Comparison of ENCODE assay signal across 39 cellular contexts in the genomic region with DNA sequence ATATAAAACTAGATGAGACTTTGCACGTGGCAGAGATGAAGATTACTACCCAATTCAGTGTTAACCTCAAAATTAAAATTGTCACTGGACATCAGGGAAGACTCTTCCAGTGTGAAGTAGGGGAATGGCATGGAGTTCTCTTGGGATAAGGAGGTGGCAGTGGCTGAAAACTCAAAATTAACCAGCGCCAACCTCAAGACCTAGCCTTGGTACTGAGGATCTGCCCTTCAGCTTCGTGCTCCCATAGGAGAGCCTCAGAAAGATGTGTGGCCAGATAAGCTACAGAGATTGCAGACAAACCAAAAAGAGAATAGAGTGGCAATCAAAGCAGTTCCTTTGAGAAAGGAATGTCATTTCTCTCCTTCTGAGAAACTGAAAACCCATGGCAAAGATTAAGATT.
"Had no signal": no experiment of that assay in that cellular context is flagged by ENCODE, and none has a peak within 500 bp of the region (broad histone marks: within the 10 kb centered on the region; RNA-seq: fewer than 3 reads in every experiment).

No MANE protein-coding gene starts in this region.

- H3K36me3 Mint-ChIP-seq: activated naive CD4-positive, alpha-beta T cell treated with anti-CD3 and anti-CD28 coated beads, Interleukin-2, amount 10 ng/mL, durations not matched to agents 7 days and 5 days; activated naive CD4-positive, alpha-beta T cell treated with anti-CD3 and anti-CD28 coated beads, Interleukin-2, amount 50 U/mL, for 24 hours; activated naive CD4-positive, alpha-beta T cell treated with anti-CD3 and anti-CD28 coated beads, Interleukin-2, amount 50 U/mL, for 72 hours; activated naive CD8-positive, alpha-beta T cell; activated naive CD8-positive, alpha-beta T cell treated with anti-CD3 and anti-CD28 coated beads for 36 hours; activated naive CD8-positive, alpha-beta T cell treated with anti-CD3 and anti-CD28 coated beads, Interleukin-2, amount 10 ng/mL, durations not matched to agents 7 days and 5 days; brain had no signal

- H3K27ac ChIP-seq: adrenal gland, ascending aorta, body of pancreas, brain microvascular endothelial cell, breast epithelium, cardiac muscle cell had no signal

- H3K4me1 Mint-ChIP-seq: activated naive CD4-positive, alpha-beta T cell treated with anti-CD3 and anti-CD28 coated beads, Interleukin-2, amount 10 ng/mL, durations not matched to agents 7 days and 5 days; activated naive CD4-positive, alpha-beta T cell treated with anti-CD3 and anti-CD28 coated beads, Interleukin-2, amount 50 U/mL, for 24 hours; activated naive CD8-positive, alpha-beta T cell treated with anti-CD3 and anti-CD28 coated beads for 36 hours; activated naive CD8-positive, alpha-beta T cell treated with anti-CD3 and anti-CD28 coated beads, Interleukin-2, amount 10 ng/mL, durations not matched to agents 7 days and 5 days; activated naive CD8-positive, alpha-beta T cell treated with anti-CD3 and anti-CD28 coated beads, Interleukin-2, amount 50 U/mL, for 24 hours; activated T-helper 17 cell treated with anti-CD3 and anti-CD28 coated beads, Interleukin-2, amount 50 U/mL, for 72 hours; brain; central memory CD8-positive, alpha-beta T cell had no signal

- ATAC-seq: activated naive CD4-positive, alpha-beta T cell treated with anti-CD3 and anti-CD28 coated beads, Interleukin-2, amount 50 U/mL, for 72 hours; activated naive CD8-positive, alpha-beta T cell treated with anti-CD3 and anti-CD28 coated beads, Interleukin-2, amount 50 U/mL, for 24 hours; activated T-cell treated with anti-CD3 and anti-CD28 coated beads, Interleukin-2, amount 50 U/mL, for 4 hours; activated T-cell treated with anti-CD3 and anti-CD28 coated beads, Interleukin-2, amount 50 U/mL, for 72 hours; activated T-helper 17 cell treated with anti-CD3 and anti-CD28 coated beads, Interleukin-2, amount 50 U/mL, for 72 hours; body of pancreas had no signal

- H3K27me3 Mint-ChIP-seq: activated naive CD4-positive, alpha-beta T cell treated with anti-CD3 and anti-CD28 coated beads, Interleukin-2, amount 50 U/mL, for 24 hours; activated naive CD8-positive, alpha-beta T cell; activated naive CD8-positive, alpha-beta T cell treated with anti-CD3 and anti-CD28 coated beads for 36 hours; activated naive CD8-positive, alpha-beta T cell treated with anti-CD3 and anti-CD28 coated beads, Interleukin-2, amount 50 U/mL, for 24 hours; central memory CD8-positive, alpha-beta T cell had no signal

- H3K9me3 Mint-ChIP-seq: activated naive CD4-positive, alpha-beta T cell treated with anti-CD3 and anti-CD28 coated beads for 36 hours; activated naive CD4-positive, alpha-beta T cell treated with anti-CD3 and anti-CD28 coated beads, Interleukin-2, amount 10 ng/mL, durations not matched to agents 7 days and 5 days; activated naive CD4-positive, alpha-beta T cell treated with anti-CD3 and anti-CD28 coated beads, Interleukin-2, amount 50 U/mL, for 24 hours; activated naive CD4-positive, alpha-beta T cell treated with anti-CD3 and anti-CD28 coated beads, Interleukin-2, amount 50 U/mL, for 72 hours; activated naive CD8-positive, alpha-beta T cell treated with anti-CD3 and anti-CD28 coated beads for 36 hours; activated naive CD8-positive, alpha-beta T cell treated with anti-CD3 and anti-CD28 coated beads, Interleukin-2, amount 10 ng/mL, durations not matched to agents 7 days and 5 days; activated naive CD8-positive, alpha-beta T cell treated with anti-CD3 and anti-CD28 coated beads, Interleukin-2, amount 50 U/mL, for 24 hours; activated T-cell treated with anti-CD3 and anti-CD28 coated beads, Interleukin-2, amount 50 U/mL, for 4 hours; activated T-cell treated with anti-CD3 and anti-CD28 coated beads, Interleukin-2, amount 50 U/mL, for 72 hours; activated T-helper 1 cell treated with anti-CD3 and anti-CD28 coated beads, Interleukin-12 subunit alpha, Interleukin-12 subunit beta, Interleukin-2, Interleukin-4 antibody, amounts not matched to agents 30 ng/mL and 10 ng/mL and 1 ng/mL, durations not matched to agents 14 hours and 24 hours and 36 hours; activated T-helper 17 cell treated with anti-CD3 and anti-CD28 coated beads, Interleukin-2, amount 50 U/mL, for 72 hours; activated T-helper 2 cell treated with anti-CD3 and anti-CD28 coated beads, Interferon-gamma antibody, Interleukin-2, Interleukin-4, amounts not matched to agents 10 μg/mL and 5 μg/mL and 100 μg/mL, durations not matched to agents 14 hours and 24 hours and 36 hours; brain; central memory CD8-positive, alpha-beta T cell had no signal

- H3K4me1 ChIP-seq: adrenal gland, ascending aorta, breast epithelium had no signal

- H3K4me3 Mint-ChIP-seq: activated naive CD4-positive, alpha-beta T cell treated with anti-CD3 and anti-CD28 coated beads for 36 hours; activated naive CD4-positive, alpha-beta T cell treated with anti-CD3 and anti-CD28 coated beads, Interleukin-2, amount 10 ng/mL, durations not matched to agents 7 days and 5 days; activated naive CD4-positive, alpha-beta T cell treated with anti-CD3 and anti-CD28 coated beads, Interleukin-2, amount 50 U/mL, for 24 hours; activated naive CD8-positive, alpha-beta T cell; activated naive CD8-positive, alpha-beta T cell treated with anti-CD3 and anti-CD28 coated beads for 36 hours; activated naive CD8-positive, alpha-beta T cell treated with anti-CD3 and anti-CD28 coated beads, Interleukin-2, amount 10 ng/mL, durations not matched to agents 7 days and 5 days; activated naive CD8-positive, alpha-beta T cell treated with anti-CD3 and anti-CD28 coated beads, Interleukin-2, amount 50 U/mL, for 24 hours; activated T-cell treated with anti-CD3 and anti-CD28 coated beads, Interleukin-2, amount 50 U/mL, for 4 hours; activated T-cell treated with anti-CD3 and anti-CD28 coated beads, Interleukin-2, amount 50 U/mL, for 72 hours; activated T-helper 1 cell treated with anti-CD3 and anti-CD28 coated beads, Interleukin-12 subunit alpha, Interleukin-12 subunit beta, Interleukin-2, Interleukin-4 antibody, amounts not matched to agents 30 ng/mL and 10 ng/mL and 1 ng/mL, durations not matched to agents 14 hours and 24 hours and 36 hours; activated T-helper 17 cell treated with anti-CD3 and anti-CD28 coated beads, Interleukin-2, amount 50 U/mL, for 72 hours; brain; central memory CD8-positive, alpha-beta T cell had no signal

- H3K9me3 ChIP-seq: adrenal gland, ascending aorta, body of pancreas, breast epithelium had no signal

- H3K27ac Mint-ChIP-seq: activated naive CD4-positive, alpha-beta T cell treated with anti-CD3 and anti-CD28 coated beads for 36 hours; activated naive CD4-positive, alpha-beta T cell treated with anti-CD3 and anti-CD28 coated beads, Interleukin-2, amount 10 ng/mL, durations not matched to agents 7 days and 5 days; activated naive CD4-positive, alpha-beta T cell treated with anti-CD3 and anti-CD28 coated beads, Interleukin-2, amount 50 U/mL, for 24 hours; activated naive CD4-positive, alpha-beta T cell treated with anti-CD3 and anti-CD28 coated beads, Interleukin-2, amount 50 U/mL, for 72 hours; activated naive CD8-positive, alpha-beta T cell; activated naive CD8-positive, alpha-beta T cell treated with anti-CD3 and anti-CD28 coated beads for 36 hours; activated naive CD8-positive, alpha-beta T cell treated with anti-CD3 and anti-CD28 coated beads, Interleukin-2, amount 10 ng/mL, durations not matched to agents 7 days and 5 days; activated naive CD8-positive, alpha-beta T cell treated with anti-CD3 and anti-CD28 coated beads, Interleukin-2, amount 50 U/mL, for 24 hours; activated T-cell treated with anti-CD3 and anti-CD28 coated beads, Interleukin-2, amount 50 U/mL, for 72 hours; activated T-helper 1 cell treated with anti-CD3 and anti-CD28 coated beads, Interleukin-12 subunit alpha, Interleukin-12 subunit beta, Interleukin-2, Interleukin-4 antibody, amounts not matched to agents 30 ng/mL and 10 ng/mL and 1 ng/mL, durations not matched to agents 14 hours and 24 hours and 36 hours; activated T-helper 17 cell treated with anti-CD3 and anti-CD28 coated beads, Interleukin-2, amount 50 U/mL, for 72 hours; activated T-helper 2 cell treated with anti-CD3 and anti-CD28 coated beads, Interferon-gamma antibody, Interleukin-2, Interleukin-4, amounts not matched to agents 10 μg/mL and 5 μg/mL and 100 μg/mL, durations not matched to agents 14 hours and 24 hours and 36 hours; brain had no signal

- FAIRE-seq: astrocyte, bronchial epithelial cell, colon had no signal

- H3K36me3 ChIP-seq: adrenal gland, ascending aorta, brain microvascular endothelial cell, breast epithelium, cardiac muscle cell had no signal

- DNase-seq: activated effector memory CD4-positive, alpha-beta T cell treated with anti-CD3 and anti-CD28 coated beads, Interleukin-2, amount 50 U/mL, for 16 hours; activated effector memory CD4-positive, alpha-beta T cell treated with Interleukin-2 at 50 U/mL for 16 hours; activated gamma-delta T cell; activated gamma-delta T cell treated with Interleukin-2 at 50 U/mL for 16 hours; activated naive CD4-positive, alpha-beta T cell; activated naive CD4-positive, alpha-beta T cell treated with anti-CD3 and anti-CD28 coated beads for 36 hours; activated naive CD4-positive, alpha-beta T cell treated with anti-CD3 and anti-CD28 coated beads, Interleukin-2, amount 10 ng/mL, durations not matched to agents 7 days and 5 days; activated naive CD4-positive, alpha-beta T cell treated with anti-CD3 and anti-CD28 coated beads, Interleukin-2, amount 50 U/mL, for 16 hours; activated naive CD4-positive, alpha-beta T cell treated with Interleukin-2 at 50 U/mL for 16 hours; activated naive CD8-positive, alpha-beta T cell treated with anti-CD3 and anti-CD28 coated beads for 36 hours; activated naive CD8-positive, alpha-beta T cell treated with anti-CD3 and anti-CD28 coated beads, Interleukin-2, amount 10 ng/mL, durations not matched to agents 7 days and 5 days; activated naive CD8-positive, alpha-beta T cell treated with anti-CD3 and anti-CD28 coated beads, Interleukin-2, amount 50 U/mL, for 24 hours; activated T-cell treated with anti-CD3 and anti-CD28 coated beads, Interleukin-2, amount 50 U/mL, for 4 hours; activated T-cell treated with anti-CD3 and anti-CD28 coated beads, Interleukin-2, amount 50 U/mL, for 48 hours; activated T-cell treated with anti-CD3 and anti-CD28 coated beads, Interleukin-2, amount 50 U/mL, for 72 hours; adrenal gland; amniotic stem cell; amygdala; anterior cingulate cortex; aorta; body of pancreas; brain microvascular endothelial cell; caudate nucleus; central memory CD4-positive, alpha-beta T cell; cerebellar nuclear complex had no signal

- H3K27me3 ChIP-seq: adrenal gland, ascending aorta, body of pancreas, brain microvascular endothelial cell, breast epithelium, cardiac muscle cell had no signal

- H3K4me3 ChIP-seq: adrenal gland, ascending aorta, body of pancreas, breast epithelium, cardiac muscle cell had no signal
